Comparison of ENCODE assay signal across 8 cellular contexts in the genomic region with DNA sequence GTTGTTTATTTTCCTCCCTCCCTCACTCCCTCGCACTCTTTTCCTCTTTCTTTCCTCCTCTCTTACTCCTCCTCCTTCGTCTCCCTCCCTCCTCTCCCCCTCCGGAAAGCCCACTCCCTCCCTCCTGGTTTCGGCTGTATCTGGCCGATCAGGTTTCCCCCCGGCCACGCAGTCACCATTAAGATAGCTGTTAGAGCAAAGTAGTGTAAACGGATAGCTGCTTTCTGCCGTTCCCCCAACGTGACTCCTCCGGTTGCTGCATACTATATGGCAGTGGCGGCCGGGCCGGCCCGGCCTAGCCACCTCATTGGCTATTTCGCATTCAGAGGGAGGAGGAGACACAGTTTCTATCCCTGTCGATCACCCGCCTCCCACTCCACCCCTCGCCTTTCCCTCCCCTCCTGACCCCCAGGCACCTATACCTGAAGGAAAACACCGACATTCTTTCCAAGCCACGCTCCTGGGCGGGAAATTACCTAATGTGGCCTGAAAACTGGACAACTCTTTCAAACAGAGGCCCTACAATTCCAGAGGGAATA. TPM values are rescaled to one million over a fixed set of nuclear protein-coding genes. Genes with fewer than 3 reads are reported as not detected.
A peak's percentile ranks its signal among the peaks of the same experiment; 100 is the strongest.
DNase-seq lines count a peak whose midpoint lies in the region; ATAC-seq, FAIRE-seq and TF ChIP-seq lines count a peak whose summit lies in the region.

SIX4 (minus strand) TSS at position 272 of the 539 bp plus-strand sequence. CDS start 277 bp downstream, outside the sequence.

- H3K4me1 Mint-ChIP-seq in activated CD8-positive, alpha-beta T cell treated with anti-CD3 and anti-CD28 coated beads, Interleukin-2, amount 10 ng/mL, durations not matched to agents 7 days and 5 days (ENCODE audit: low read depth), result peaks cover 32% of the 10 kb centered on the region

- POLR2A ChIA-PET in activated CD8-positive, alpha-beta T cell treated with anti-CD3 and anti-CD28 coated beads, Interleukin-2, amount 10 ng/mL, durations not matched to agents 7 days and 5 days (lab: Charles Lee), result no interaction called here

- H3K27ac Mint-ChIP-seq in activated CD8-positive, alpha-beta T cell treated with anti-CD3 and anti-CD28 coated beads, Interleukin-2, amount 10 ng/mL, durations not matched to agents 7 days and 5 days, result no peak within 1 kb of the TSS

- no peak for TF ChIP-seq POLR2A in GM12892 (IDR thresholded peaks at IDR 0.05; ENCODE audit: low read depth, low read length)

- DNase-seq in GM12892 (ENCODE audit: insufficient read length), result peak; percentile 34
- DNase-seq in NCI-H2227 treated with DMSO at 0.1 percent for 48 hours (lab: John Stamatoyannopoulos, UW), result peak; percentile 72
- no peak for DNase-seq in activated CD8-positive, alpha-beta T cell treated with anti-CD3 and anti-CD28 coated beads, Interleukin-2, amount 10 ng/mL, durations not matched to agents 7 days and 5 days
- peak; percentile 89 for DNase-seq in fibroblast of gingiva (ENCODE audit: low read depth)
- DNase-seq in urothelium cell line (ENCODE audit: low spot score), result peak; percentile 96

- H3K27me3 Mint-ChIP-seq in activated CD8-positive, alpha-beta T cell treated with anti-CD3 and anti-CD28 coated beads, Interleukin-2, amount 10 ng/mL, durations not matched to agents 7 days and 5 days (ENCODE audit: low read depth), result peaks cover 77% of the 10 kb centered on the region

- peak within 1 kb of the TSS; percentile 44 for H3K27ac ChIP-seq in muscle layer of colon (ENCODE audit: low read depth, low read length)

- H3K36me3 Mint-ChIP-seq in activated CD8-positive, alpha-beta T cell treated with anti-CD3 and anti-CD28 coated beads, Interleukin-2, amount 10 ng/mL, durations not matched to agents 7 days and 5 days (ENCODE audit: low read depth), result no peaks in the 10 kb centered on the region

- H3K4me1 ChIP-seq in muscle layer of colon (ENCODE audit: insufficient read depth, low read length), result peaks cover 4% of the 10 kb centered on the region

- H3K27me3 ChIP-seq in muscle layer of colon (ENCODE audit: control insufficient read depth in 1 of 2, insufficient read depth in 2 of 2, low read length in 2 of 2), result peaks cover 15 to 47% of the 10 kb centered on the region in 2 donors

- H3K9me3 ChIP-seq in muscle layer of colon (ENCODE audit: low read length), result no peaks in the 10 kb centered on the region

- ATAC-seq in HG03175 (IDR thresholded peaks at IDR 0.05; ENCODE audit: unreplicated experiment), result peak; percentile 45
- no peak for ATAC-seq in activated CD8-positive, alpha-beta T cell treated with anti-CD3 and anti-CD28 coated beads, Interleukin-2, amount 10 ng/mL, durations not matched to agents 7 days and 5 days

- peak within 1 kb of the TSS; percentile 71 to 90 for H3K4me3 ChIP-seq in muscle layer of colon (ENCODE audit: low read depth in 1 of 2, low read length in 2 of 2)

- CTCF ChIA-PET in activated CD8-positive, alpha-beta T cell treated with anti-CD3 and anti-CD28 coated beads, Interleukin-2, amount 10 ng/mL, durations not matched to agents 7 days and 5 days (lab: Charles Lee), result interaction anchor here (1.3 kb wide), 1 partner anchor 529 kb away, joined by 3 read pairs; no protein-coding TSS in a partner anchor

- H3K9me3 Mint-ChIP-seq in activated CD8-positive, alpha-beta T cell treated with anti-CD3 and anti-CD28 coated beads, Interleukin-2, amount 10 ng/mL, durations not matched to agents 7 days and 5 days (ENCODE audit: insufficient read depth), result no peaks in the 10 kb centered on the region

- H3K9ac ChIP-seq in muscle layer of colon (ENCODE audit: low read length), result peak within 1 kb of the TSS; percentile 39

- peak; percentile 98 for FAIRE-seq in A204.1 (lab: Jason Lieb, UNC)
- FAIRE-seq in GM12892 (lab: Jason Lieb, UNC), result peak; percentile 42
- FAIRE-seq in urothelium cell line (lab: Jason Lieb, UNC), result peak; percentile 97

- peak within 1 kb of the TSS; percentile 80 for H3K4me3 Mint-ChIP-seq in activated CD8-positive, alpha-beta T cell treated with anti-CD3 and anti-CD28 coated beads, Interleukin-2, amount 10 ng/mL, durations not matched to agents 7 days and 5 days

- H3K36me3 ChIP-seq in muscle layer of colon (ENCODE audit: insufficient read depth, low read length), result no peaks in the 10 kb centered on the region

RNA-seq across cellular contexts. Expression of gene SIX4, which starts in this region (rescaled TPM):
- not detected for polyA plus RNA-seq in GM12892 (2012; ENCODE audit: missing spikeins)
- under 1 TPM in 1 of 2 experiments, not detected in 1; 0.10 TPM for total RNA-seq in activated CD8-positive, alpha-beta T cell treated with anti-CD3 and anti-CD28 coated beads, Interleukin-2, amount 10 ng/mL, durations not matched to agents 7 days and 5 days
